In genomic region chr16:69311115-69311532, GRCh38 we compare ENCODE assay signal across 8 cellular contexts. TPM values are rescaled to one million over a fixed set of nuclear protein-coding genes. Genes with fewer than 3 reads are reported as not detected.
DNase-seq lines count a peak whose midpoint lies in the region; ATAC-seq lines count a peak whose summit lies in the region.

Gene VPS4A (plus strand): TSS chr16:69311350. CDS start chr16:69311512, 162 bp downstream.

- DNase-seq in NCI-H187 (lab: John Stamatoyannopoulos, UW) (peak; percentile 76 to 89), T-helper 2 cell (peak; percentile 95 to 98 (median 95)), anterior cingulate cortex (lab: John Stamatoyannopoulos, UW) (peak; percentile 62 to 98 (median 95)), right cardiac atrium (peak; percentile 95 to 99 (median 98)), aorta (peak; percentile 97 to 99)

- WGBS in right cardiac atrium, result under 1% methylated on average over 51 of the region's 51 CpGs
- WGBS in aorta, 2 donors, result 0 to 1% methylated on average over 41 to 51 of the region's 51 CpGs

- H3K4me3 ChIP-seq in right cardiac atrium (ENCODE audit: low read length) (peak within 1 kb of the TSS; percentile 70), rectal smooth muscle tissue (ENCODE audit: low read length) (peak within 1 kb of the TSS; percentile 89), aorta (ENCODE audit: low read length in 2 of 2) (peak within 1 kb of the TSS; percentile 64 to 80)

- H3K9me3 ChIP-seq in right cardiac atrium (ENCODE audit: control insufficient read depth, low read length), result no peaks in the 10 kb centered on the region
- no peaks in the 10 kb centered on the region for H3K9me3 ChIP-seq in aorta (ENCODE audit: control insufficient read depth, low read length)

- H3K4me1 ChIP-seq in right cardiac atrium (ENCODE audit: control insufficient read depth, insufficient read depth, low read length) (no peaks in the 10 kb centered on the region), rectal smooth muscle tissue (ENCODE audit: control insufficient read depth, insufficient read depth, low read length) (peaks cover 5% of the 10 kb centered on the region), aorta (ENCODE audit: control insufficient read depth in 1 of 2, insufficient read depth in 2 of 2, low read length in 2 of 2) (no peaks in the 10 kb centered on the region)

- H3K36me3 ChIP-seq in rectal smooth muscle tissue (ENCODE audit: control insufficient read depth, insufficient read depth, low read length) (peaks cover 6% of the 10 kb centered on the region), aorta (ENCODE audit: control insufficient read depth in 1 of 2, insufficient read depth in 2 of 2, low read length in 1 of 2) (no peaks in the 10 kb centered on the region)

- H3K9ac ChIP-seq in rectal smooth muscle tissue (ENCODE audit: low read length), result peak within 1 kb of the TSS; percentile 46

- H3K27me3 ChIP-seq in right cardiac atrium (ENCODE audit: control insufficient read depth, insufficient read depth) (no peaks in the 10 kb centered on the region), rectal smooth muscle tissue (ENCODE audit: control insufficient read depth, insufficient read depth, low read length) (no peaks in the 10 kb centered on the region), aorta (ENCODE audit: control insufficient read depth in 1 of 2, insufficient read depth in 2 of 2, low read length in 1 of 2) (no peaks in the 10 kb centered on the region)

- intact Hi-C loops in right cardiac atrium (cut with DNase I) (no loop called here), aorta (cut with DNase I) (no loop called here)

- ATAC-seq in GM18499 (IDR thresholded peaks at IDR 0.05; ENCODE audit: insufficient read depth, unreplicated experiment) (peak; percentile 88), HG02943 (IDR thresholded peaks at IDR 0.05; ENCODE audit: low read depth, unreplicated experiment) (peak; percentile 83), right cardiac atrium (peak; percentile 96 to 97), aorta (ENCODE audit: low FRiP score) (peak; percentile 100)

- H3K27ac ChIP-seq in right cardiac atrium (ENCODE audit: low read length), result peak within 1 kb of the TSS; percentile 80
- peak within 1 kb of the TSS; percentile 83 for H3K27ac ChIP-seq in rectal smooth muscle tissue (ENCODE audit: low read depth, low read length)
- peak within 1 kb of the TSS in 1 of 2 donors; percentile 74 for H3K27ac ChIP-seq in aorta (ENCODE audit: low read depth in 1 of 2, low read length in 2 of 2)

RNA-seq across cellular contexts. Expression of gene VPS4A, which starts in this region (rescaled TPM):
- total RNA-seq in right cardiac atrium, result 10 to 100 TPM; 25.7 to 30.4 (median 27.9) TPM
- 29.8 TPM for polyA plus RNA-seq in right cardiac atrium
- 10 to 100 TPM; 28.6 to 30.0 TPM for total RNA-seq in aorta
- 10 to 100 TPM; 25.4 to 44.6 TPM for polyA plus RNA-seq in aorta
